Comparison of ENCODE assay signal across 15 cellular contexts in the genomic region with DNA sequence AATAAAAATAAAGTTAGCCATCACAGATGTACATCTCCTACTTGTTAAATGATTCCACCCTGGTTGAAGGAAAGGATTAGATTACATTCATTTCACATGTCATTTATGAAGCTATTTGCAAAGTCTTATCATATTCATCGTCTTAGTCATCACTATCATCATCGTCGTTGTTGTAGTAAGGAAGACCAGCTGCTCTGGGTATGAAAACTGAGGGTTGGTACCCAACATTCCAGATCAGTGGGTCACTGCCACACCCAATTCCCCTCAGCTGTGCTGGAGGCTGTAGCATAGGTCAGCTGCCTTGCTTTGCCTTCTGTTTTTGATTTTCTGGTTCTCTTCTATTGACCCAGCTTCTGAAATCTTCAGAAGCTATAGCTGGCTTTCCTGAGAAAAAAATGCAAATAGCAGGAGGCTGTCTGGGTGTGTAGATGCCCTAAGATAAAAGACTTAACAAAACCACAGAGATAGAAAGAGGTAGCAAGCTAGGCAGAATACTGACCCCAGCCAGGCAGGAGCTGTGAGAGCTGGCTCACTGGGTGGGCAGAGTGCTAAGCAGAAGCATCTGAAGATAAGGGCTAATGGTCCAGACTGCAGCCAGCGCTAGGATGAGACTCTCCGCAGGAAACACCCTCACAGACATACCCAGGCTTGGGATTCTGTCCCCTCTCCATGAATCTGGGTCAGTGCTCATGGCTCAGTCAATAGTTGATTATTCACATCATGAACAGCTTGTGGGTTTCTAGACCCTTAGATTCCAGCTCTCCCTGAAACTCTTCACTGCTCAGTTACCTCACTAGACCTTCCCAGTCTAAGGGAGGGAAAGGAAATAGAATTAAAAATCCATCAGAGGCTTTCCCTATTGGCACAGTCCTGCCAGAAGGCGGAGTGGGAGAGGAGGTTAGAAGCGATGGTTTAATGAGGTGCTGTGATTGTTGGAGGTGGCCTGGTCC. TPM values are rescaled to one million over a fixed set of nuclear protein-coding genes. Genes with fewer than 3 reads are reported as not detected.
A peak's percentile ranks its signal among the peaks of the same experiment; 100 is the strongest.
DNase-seq lines count a peak whose midpoint lies in the region; ATAC-seq and TF ChIP-seq lines count a peak whose summit lies in the region.
"Had no signal": no experiment of that assay in that cellular context is flagged by ENCODE, and none has a peak within 500 bp of the region (broad histone marks: within the 10 kb centered on the region; RNA-seq: fewer than 3 reads in every experiment).

No MANE protein-coding gene starts in this region.

- no peak for ATAC-seq in HG03469 (IDR thresholded peaks at IDR 0.05; ENCODE audit: unreplicated experiment)
- no peak for ATAC-seq in HG02870 (IDR thresholded peaks at IDR 0.05; ENCODE audit: unreplicated experiment)
- ATAC-seq: activated CD8-positive, alpha-beta T cell treated with anti-CD3 and anti-CD28 coated beads for 36 hours; stimulated activated naive CD8-positive, alpha-beta T cell treated with anti-CD3 and anti-CD28 coated beads, Interleukin-15, Interleukin-2, amounts not matched to agents 100 U/mL and 50 U/mL, for 24 hours had no signal

- TF ChIP-seq CTCF in AG10803 (conservative IDR thresholded peaks at IDR 0.05; ENCODE audit: low read length) (0 out of 2 replicates have a peak, but pooled peaks have one; percentile 14), cardiac fibroblast (IDR thresholded peaks at IDR 0.05; ENCODE audit: low read depth, low read length) (no peak)

- H3K36me3 ChIP-seq in mesenchymal stem cell (ENCODE audit: control insufficient read depth in 1 of 2, insufficient read depth in 2 of 2, low read depth in 1 of 2, low read length in 2 of 2) = no peaks in the 10 kb centered on the region
- H3K36me3 ChIP-seq: neural progenitor cell had no signal

- H2BK120ac ChIP-seq in mesenchymal stem cell (ENCODE audit: low read depth, low read length) = no peak overlapping the region

- H3K4me3 ChIP-seq in AG10803 (ENCODE audit: low read length) (no peak overlapping the region), cardiac fibroblast (replicated peaks in 1 of 2; ENCODE audit: low read depth in 2 of 2, low read length in 2 of 2) (no peak overlapping the region), mesenchymal stem cell (ENCODE audit: insufficient read depth in 1 of 2, low read depth in 1 of 2, low read length in 2 of 2) (peak overlapping the region in 1 of 2 experiments; percentile 20)
- H3K4me3 ChIP-seq: neural progenitor cell had no signal

- H3K23ac ChIP-seq in mesenchymal stem cell (ENCODE audit: low read length in 2 of 2) = no peak overlapping the region

- H3K4me2 ChIP-seq in mesenchymal stem cell (ENCODE audit: low read length, poor library complexity, severe bottlenecking) = no peak overlapping the region
- H3K4me2 ChIP-seq: neural progenitor cell had no signal

- H3K14ac ChIP-seq in mesenchymal stem cell (ENCODE audit: low read length in 2 of 2) = no peak overlapping the region

- H2BK15ac ChIP-seq in mesenchymal stem cell (ENCODE audit: low read depth, poor library complexity, severe bottlenecking) = no peak overlapping the region

- DNase-seq in AG10803 (ENCODE audit: low read depth) (peak; percentile 99), M059J (ENCODE audit: low read depth) (peak; percentile 98), cardiac fibroblast (ENCODE audit: low read depth in 2 of 2) (peak; percentile 78 to 97), mesenchymal stem cell (peak; percentile 28), hypothalamus (lab: John Stamatoyannopoulos, UW) (no peak)
- DNase-seq in activated CD4-positive, alpha-beta T cell treated with anti-CD3 and anti-CD28 coated beads, Interleukin-2, amount 50 U/mL, for 1 hour = no peak
- DNase-seq: activated CD8-positive, alpha-beta T cell treated with anti-CD3 and anti-CD28 coated beads for 36 hours; activated naive CD8-positive, alpha-beta T cell treated with anti-CD3 and anti-CD28 coated beads for 36 hours; CD8-positive, alpha-beta memory T cell; immature natural killer cell; stimulated activated naive CD8-positive, alpha-beta T cell treated with anti-CD3 and anti-CD28 coated beads, Interleukin-15, Interleukin-2, amounts not matched to agents 100 U/mL and 50 U/mL, for 24 hours had no signal

- no peaks in the 10 kb centered on the region for H3K79me1 ChIP-seq in mesenchymal stem cell (replicated peaks; ENCODE audit: low read length, poor library complexity, severe bottlenecking)

- H3K4ac ChIP-seq in mesenchymal stem cell (ENCODE audit: low read depth in 1 of 2, low read length in 2 of 2) = no peak overlapping the region

- no peak overlapping the region for H4K91ac ChIP-seq in mesenchymal stem cell (ENCODE audit: low read length)

- H3K27me3 ChIP-seq in mesenchymal stem cell (ENCODE audit: control insufficient read depth in 1 of 2, insufficient read depth in 1 of 2, low read length in 2 of 2) = no peaks in the 10 kb centered on the region
- H3K27me3 ChIP-seq: neural progenitor cell had no signal

- peaks cover 3% of the 10 kb centered on the region for H3K9me3 ChIP-seq in mesenchymal stem cell (ENCODE audit: control insufficient read depth, low read length)

- H3K18ac ChIP-seq in mesenchymal stem cell (ENCODE audit: low read depth in 1 of 2, low read length in 2 of 2) = no peak overlapping the region

- WGBS in mesenchymal stem cell = 32% methylated on average over 6 of the region's 7 CpGs

- peak overlapping the region; percentile 71 for H3K9ac ChIP-seq in mesenchymal stem cell (ENCODE audit: low read length)
- H3K9ac ChIP-seq: neural progenitor cell had no signal

- peak overlapping the region; percentile 12 for H3K27ac ChIP-seq in mesenchymal stem cell (ENCODE audit: low read length, poor library complexity, severe bottlenecking)
- H3K27ac ChIP-seq: neural progenitor cell had no signal

- no peak overlapping the region for H4K8ac ChIP-seq in mesenchymal stem cell (ENCODE audit: low read length)

- H2BK5ac ChIP-seq in mesenchymal stem cell (ENCODE audit: low read depth, low read length, poor library complexity, severe bottlenecking) = peak overlapping the region; percentile 89

- H2AFZ ChIP-seq in mesenchymal stem cell (ENCODE audit: low read depth, low read length) = no peak overlapping the region
- H2AFZ ChIP-seq: neural progenitor cell had no signal

- H3K4me1 ChIP-seq in mesenchymal stem cell (ENCODE audit: control insufficient read depth, insufficient read depth, low read depth, low read length) = peaks cover 15% of the 10 kb centered on the region

- H2AK5ac ChIP-seq in mesenchymal stem cell (ENCODE audit: low read length, severe bottlenecking) = peak overlapping the region; percentile 58

- peak overlapping the region in 1 of 2 experiments; percentile 80 for H2BK12ac ChIP-seq in mesenchymal stem cell (ENCODE audit: low read length in 2 of 2)

RNA-seq across cellular contexts. Expression of gene CCBE1, which starts 21.2 kb away (rescaled TPM):
- total RNA-seq in M059J (2014; rRNA removed; shearing (Covaris generic)) = 7.2 and 7.7 TPM in 2 replicates
- 0.47 TPM for polyA plus RNA-seq in mesenchymal stem cell (2013, experiment 1 of 2)
- polyA plus RNA-seq in mesenchymal stem cell (2013, experiment 2 of 2) = 0.48 TPM
- total RNA-seq: activated CD8-positive, alpha-beta T cell treated with anti-CD3 and anti-CD28 coated beads for 36 hours; activated naive CD8-positive, alpha-beta T cell treated with anti-CD3 and anti-CD28 coated beads for 36 hours; CD8-positive, alpha-beta memory T cell; NCI-H460 had no signal
- polyA plus RNA-seq: CD8-positive, alpha-beta memory T cell had no signal

Comparison
In these comparisons a context has a peak if more than half of its experiments do, and no peak if none do; other contexts are left out.
1. DNase-seq: peak in AG10803 (single experiment), M059J (single experiment), cardiac fibroblast (2 of 2) and mesenchymal stem cell (single experiment); none in hypothalamus (0 of 51) and activated CD4-positive, alpha-beta T cell treated with anti-CD3 and anti-CD28 coated beads, Interleukin-2, amount 50 U/mL, for 1 hour (single experiment).